Comparison of ENCODE assay signal across 8 cellular contexts in the genomic region with DNA sequence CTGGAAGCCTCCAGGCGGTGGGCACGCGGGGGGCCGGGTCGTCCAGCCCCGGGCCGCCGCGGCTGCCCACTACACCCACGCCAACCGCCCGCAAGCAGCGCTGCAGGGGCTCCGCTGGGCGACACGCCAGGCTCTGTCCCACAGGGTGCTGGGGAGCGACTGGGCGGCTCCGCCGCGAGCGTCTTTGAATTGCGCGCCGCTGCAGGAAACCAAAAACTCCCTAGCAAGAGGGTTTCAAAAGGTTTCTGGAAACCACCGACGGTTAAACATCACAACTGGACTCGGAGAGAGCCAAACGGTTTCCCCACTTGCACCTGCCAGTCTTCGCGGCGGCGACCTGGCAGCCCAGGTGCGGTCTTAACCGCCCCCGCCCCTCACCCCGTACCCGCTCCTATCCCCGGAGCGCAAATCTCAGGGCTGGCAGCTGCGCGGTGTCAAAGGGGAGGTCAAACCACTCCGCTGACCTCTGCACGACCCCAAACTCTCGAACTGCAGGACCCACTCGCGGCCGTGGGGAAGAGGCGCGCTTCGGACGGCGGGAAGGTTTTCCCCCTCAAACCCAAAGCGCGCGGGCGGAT. TPM values are rescaled to one million over a fixed set of nuclear protein-coding genes. Genes with fewer than 3 reads are reported as not detected.
DNase-seq lines count a peak whose midpoint lies in the region; ATAC-seq and TF ChIP-seq lines count a peak whose summit lies in the region.

No MANE protein-coding gene starts in this region.

- peak overlapping the region; percentile 49 to 55 for H3K9ac ChIP-seq in duodenal mucosa (ENCODE audit: low read depth in 1 of 2, low read length in 2 of 2)

- H3K4me1 ChIP-seq in duodenal mucosa (ENCODE audit: control insufficient read depth in 1 of 2, insufficient read depth in 2 of 2, low read length in 2 of 2) = peaks cover 13 to 18% of the 10 kb centered on the region in 2 donors
- H3K4me1 ChIP-seq in muscle layer of duodenum (ENCODE audit: control insufficient read depth in 1 of 2, insufficient read depth in 2 of 2, low read length in 2 of 2) = peaks cover 0 to 30% of the 10 kb centered on the region in 2 donors
- H3K4me1 ChIP-seq in thymus (ENCODE audit: control insufficient read depth, insufficient read depth, low read length) = peaks cover 10% of the 10 kb centered on the region

- peak overlapping the region; percentile 96 for H3K27ac ChIP-seq in CD4-positive, alpha-beta T cell (ENCODE audit: low read depth, low read length)
- H3K27ac ChIP-seq in duodenal mucosa (ENCODE audit: low read depth, low read length) = peak overlapping the region; percentile 61
- H3K27ac ChIP-seq in muscle layer of duodenum (ENCODE audit: low read length) = peak overlapping the region; percentile 56
- H3K27ac ChIP-seq in thymus (ENCODE audit: low read depth) = peak overlapping the region; percentile 98

- DNase-seq in CD4-positive, alpha-beta T cell = peak; percentile 52 to 82 (median 62)
- DNase-seq in activated CD4-positive, CD25-positive, alpha-beta regulatory T cell treated with anti-CD3 and anti-CD28 coated beads, Interleukin-2, amount 50 U/mL, for 72 hours = peak; percentile 72
- DNase-seq in NCI-H187 (lab: John Stamatoyannopoulos, UW) = no peak

- POLR2A ChIA-PET in CD4-positive, alpha-beta T cell (lab: Charles Lee) = interaction anchor here (0.7 to 15.1 kb wide), 16 partner anchors 8 to 260 kb away, joined by 3 to 488 read pairs (median 4); a partner anchor contains a TSS

- peak overlapping the region; percentile 99 for H3K4me3 Mint-ChIP-seq in CD4-positive, alpha-beta T cell

- H3K27me3 Mint-ChIP-seq in CD4-positive, alpha-beta T cell = peaks cover 28% of the 10 kb centered on the region

- H3K27ac Mint-ChIP-seq in CD4-positive, alpha-beta T cell = peak overlapping the region; percentile 97

- H3K36me3 ChIP-seq in duodenal mucosa (ENCODE audit: control insufficient read depth in 1 of 2, insufficient read depth in 2 of 2, low read length in 2 of 2) (peaks cover 0 to 8% of the 10 kb centered on the region in 2 donors), muscle layer of duodenum (ENCODE audit: control insufficient read depth in 1 of 2, insufficient read depth in 2 of 2, low read length in 2 of 2) (no peaks in the 10 kb centered on the region), thymus (ENCODE audit: control insufficient read depth, insufficient read depth) (peaks cover 30% of the 10 kb centered on the region)

- peaks cover 3% of the 10 kb centered on the region for H3K9me3 Mint-ChIP-seq in CD4-positive, alpha-beta T cell

- peaks cover 72% of the 10 kb centered on the region for H3K36me3 Mint-ChIP-seq in CD4-positive, alpha-beta T cell (ENCODE audit: low read depth)

- no peak for TF ChIP-seq CTCF in CD4-positive, alpha-beta T cell (IDR thresholded peaks at IDR 0.05)

- H3K27me3 ChIP-seq in CD4-positive, alpha-beta T cell (ENCODE audit: control insufficient read depth, insufficient read depth, low read length) = no peaks in the 10 kb centered on the region
- H3K27me3 ChIP-seq in duodenal mucosa (ENCODE audit: control insufficient read depth in 1 of 2, insufficient read depth in 2 of 2, low read length in 2 of 2) (peaks cover 25 to 52% of the 10 kb centered on the region in 2 donors), muscle layer of duodenum (ENCODE audit: low read depth, low read length) (peaks cover 21% of the 10 kb centered on the region), thymus (ENCODE audit: control insufficient read depth, insufficient read depth) (no peaks in the 10 kb centered on the region)

- intact Hi-C loops in CD4-positive, alpha-beta T cell (cut with DNase I, micrococcal nuclease) = loop anchor here (1.0 to 5.0 kb wide), 10 partner anchors 15 to 258 kb away; a partner anchor contains a TSS

- no peaks in the 10 kb centered on the region for H3K9me3 ChIP-seq in CD4-positive, alpha-beta T cell (ENCODE audit: control insufficient read depth, low read length)
- H3K9me3 ChIP-seq in duodenal mucosa (ENCODE audit: control insufficient read depth in 1 of 2, low read length in 2 of 2) = no peaks in the 10 kb centered on the region
- H3K9me3 ChIP-seq in muscle layer of duodenum (ENCODE audit: control insufficient read depth in 1 of 2, low read length in 2 of 2) = no peaks in the 10 kb centered on the region
- H3K9me3 ChIP-seq in thymus (ENCODE audit: control insufficient read depth) = no peaks in the 10 kb centered on the region

- H3K4me3 ChIP-seq in duodenal mucosa (ENCODE audit: low read depth in 1 of 2, low read length in 2 of 2) (peak overlapping the region; percentile 71 to 73), muscle layer of duodenum (ENCODE audit: low read depth in 1 of 2, low read length in 2 of 2) (peak overlapping the region; percentile 61 to 83), thymus (ENCODE audit: low read length) (peak overlapping the region; percentile 89)

- CTCF ChIA-PET in CD4-positive, alpha-beta T cell (lab: Charles Lee) = interaction anchor here (0.6 to 1.3 kb wide), 4 partner anchors 12 to 168 kb away, joined by 3 to 5 read pairs (median 5); no protein-coding TSS in a partner anchor

- WGBS in thymus = under 1% methylated on average over 57 of the region's 57 CpGs

- peak; percentile 16 for ATAC-seq in CD4-positive, alpha-beta T cell (ENCODE audit: poor library complexity)
- ATAC-seq in GM19372 (IDR thresholded peaks at IDR 0.05; ENCODE audit: low read depth, unreplicated experiment) (peak; percentile 47), HG03439 (IDR thresholded peaks at IDR 0.05; ENCODE audit: unreplicated experiment) (peak; percentile 60)

- H3K4me1 Mint-ChIP-seq in CD4-positive, alpha-beta T cell (ENCODE audit: low read depth) = peaks cover 71% of the 10 kb centered on the region

RNA-seq across cellular contexts. Expression of a gene that starts 1.0 kb away (rescaled TPM):
- total RNA-seq in CD4-positive, alpha-beta T cell = 1,000 to 10,000 TPM; 1,661 to 1,739 TPM
- 942 TPM for polyA plus RNA-seq in thymus

Comparison
In these comparisons a context has a peak if more than half of its experiments do, and no peak if none do; other contexts are left out.
1. DNase-seq: peak in CD4-positive, alpha-beta T cell (10 of 10) and activated CD4-positive, CD25-positive, alpha-beta regulatory T cell treated with anti-CD3 and anti-CD28 coated beads, Interleukin-2, amount 50 U/mL, for 72 hours (single experiment); none in NCI-H187 (0 of 2).
2. Peak in every context shown above with its lines, with median percentiles within 50 percentile points of each other: ATAC-seq, H3K27ac ChIP-seq and H3K4me3 ChIP-seq.